Comparison of ENCODE assay signal across 1 cellular context in the genomic region with DNA sequence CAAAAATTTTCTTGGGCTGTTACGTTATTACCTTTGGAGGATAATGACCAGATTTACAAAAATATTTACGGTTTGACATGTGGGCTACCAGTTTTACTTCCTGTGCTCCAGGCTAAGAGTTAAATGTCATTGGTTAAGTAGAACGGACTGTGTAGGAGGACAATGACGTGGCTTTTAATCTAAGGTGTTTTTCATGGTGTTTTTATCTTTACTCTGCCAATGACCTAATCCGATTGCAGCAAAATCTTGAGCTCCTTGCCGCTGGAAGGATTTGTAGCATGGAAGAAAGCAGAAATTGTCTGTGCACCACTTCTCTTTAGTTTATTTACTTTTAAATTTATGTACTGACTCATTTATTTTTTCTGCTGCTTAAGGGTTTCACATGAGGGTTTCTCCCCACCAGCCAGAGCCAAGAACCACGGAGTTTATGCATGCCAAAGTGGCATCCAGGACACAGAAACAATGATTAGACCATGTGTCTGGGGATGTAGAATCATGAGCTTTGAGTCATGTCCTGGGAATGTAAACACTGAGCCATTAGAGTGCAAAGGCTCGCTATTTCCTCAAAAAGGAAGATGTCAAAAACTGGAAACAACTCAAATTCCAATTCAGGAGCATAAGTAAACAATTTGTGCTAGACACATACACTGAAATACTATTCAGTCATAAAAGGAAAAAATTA.
TF ChIP-seq lines count a peak whose summit lies in the region.

No MANE protein-coding gene starts in this region.

TF ChIP-seq in HepG2, 621 proteins besides CTCF, POLR2A, EP300 and RAD21 (continued from another document and continues in another):
- TF ChIP-seq YY1 (IDR thresholded peaks at IDR 0.05; ENCODE audit: insufficient read depth, insufficient replicate concordance, low read depth, low read length) (no peak), HNF4G (IDR thresholded peaks at IDR 0.05; ENCODE audit: borderline replicate concordance, low read depth, low read length) (peak; percentile 81), HNF4G (CRISPR knock-in tag; IDR thresholded peaks at IDR 0.05; ENCODE audit: borderline replicate concordance, low read depth) (peak; percentile 54; the same call in 1 of the 2 replicates), ZNF142 (CRISPR knock-in tag; IDR thresholded peaks at IDR 0.05) (peak; percentile 56; the same call in 1 of the 2 replicates), ZNF709 (CRISPR knock-in tag; IDR thresholded peaks at IDR 0.05) (no peak), ZNF30 (CRISPR knock-in tag; IDR thresholded peaks at IDR 0.05) (no peak), ZFP37 (CRISPR knock-in tag; IDR thresholded peaks at IDR 0.05; ENCODE audit: borderline replicate concordance) (peak; percentile 88; the same call in 1 of the 2 replicates), FOXA1 (IDR thresholded peaks at IDR 0.05) (peak; percentile 75), FOXA1 (CRISPR knock-in tag; IDR thresholded peaks at IDR 0.05) (peak; percentile 95), ZNF292 (CRISPR knock-in tag; IDR thresholded peaks at IDR 0.05; ENCODE audit: borderline replicate concordance, low read depth) (no peak), MED8 (CRISPR knock-in tag; IDR thresholded peaks at IDR 0.05; ENCODE audit: insufficient replicate concordance) (no peak), SRY (CRISPR knock-in tag; IDR thresholded peaks at IDR 0.05) (no peak), ZBTB26 (CRISPR knock-in tag; IDR thresholded peaks at IDR 0.05; ENCODE audit: borderline replicate concordance) (peak; percentile 76; the same call in 1 of the 2 replicates), KDM6A (CRISPR knock-in tag; IDR thresholded peaks at IDR 0.05; ENCODE audit: low read depth) (peak; percentile 85), MBNL3 (CRISPR knock-in tag; conservative IDR thresholded peaks at IDR 0.05) (no peak), TOE1 (CRISPR knock-in tag; IDR thresholded peaks at IDR 0.05) (no peak), ZBTB34 (CRISPR knock-in tag; IDR thresholded peaks at IDR 0.05) (no peak), ZNF7 (CRISPR knock-in tag; IDR thresholded peaks at IDR 0.05) (no peak), TARDBP (CRISPR knock-in tag; IDR thresholded peaks at IDR 0.05) (peak; percentile 70; the same call in 1 of the 2 replicates), ZNF335 (CRISPR knock-in tag; IDR thresholded peaks at IDR 0.05) (no peak), CENPX (CRISPR knock-in tag; IDR thresholded peaks at IDR 0.05) (no peak), NCOA2 (CRISPR knock-in tag; IDR thresholded peaks at IDR 0.05) (peak; percentile 91), ZFAT (CRISPR knock-in tag; conservative IDR thresholded peaks at IDR 0.05) (0 out of 2 replicates have a peak, but pooled peaks have one; percentile 53), NR0B2 (CRISPR knock-in tag; IDR thresholded peaks at IDR 0.05) (no peak), FOXP1 (IDR thresholded peaks at IDR 0.05) (0 out of 2 replicates have a peak, but pooled peaks have one; percentile 31), FOXP1 (CRISPR knock-in tag; IDR thresholded peaks at IDR 0.05) (peak; percentile 93), ZMYM2 (CRISPR knock-in tag; IDR thresholded peaks at IDR 0.05) (no peak), CENPBD1 (CRISPR knock-in tag; IDR thresholded peaks at IDR 0.05; ENCODE audit: borderline replicate concordance, low read depth) (no peak), ATF7-NPFF (CRISPR knock-in tag; IDR thresholded peaks at IDR 0.05; ENCODE audit: low read depth) (no peak), POLR2AphosphoS2 (IDR thresholded peaks at IDR 0.05; ENCODE audit: low read depth, low read length) (no peak), HMG20B (CRISPR knock-in tag; conservative IDR thresholded peaks at IDR 0.05) (no peak; the same call in 1 of the 2 replicates), CC2D1A (CRISPR knock-in tag; IDR thresholded peaks at IDR 0.05) (no peak), NRL (CRISPR knock-in tag; IDR thresholded peaks at IDR 0.05; ENCODE audit: borderline replicate concordance) (no peak), ZNF136 (CRISPR knock-in tag; IDR thresholded peaks at IDR 0.05; ENCODE audit: low read depth) (no peak), TMF1 (CRISPR knock-in tag; IDR thresholded peaks at IDR 0.05; ENCODE audit: low read depth) (no peak), RFXAP (CRISPR knock-in tag; IDR thresholded peaks at IDR 0.05; ENCODE audit: borderline replicate concordance) (peak; percentile 65; the same call in 1 of the 2 replicates), SP5 (CRISPR knock-in tag; IDR thresholded peaks at IDR 0.05; ENCODE audit: borderline replicate concordance, low read depth) (peak; percentile 28; the same call in 1 of the 2 replicates), ZSCAN29 (CRISPR knock-in tag; conservative IDR thresholded peaks at IDR 0.05) (no peak)
- TF ChIP-seq, protein P1, sequence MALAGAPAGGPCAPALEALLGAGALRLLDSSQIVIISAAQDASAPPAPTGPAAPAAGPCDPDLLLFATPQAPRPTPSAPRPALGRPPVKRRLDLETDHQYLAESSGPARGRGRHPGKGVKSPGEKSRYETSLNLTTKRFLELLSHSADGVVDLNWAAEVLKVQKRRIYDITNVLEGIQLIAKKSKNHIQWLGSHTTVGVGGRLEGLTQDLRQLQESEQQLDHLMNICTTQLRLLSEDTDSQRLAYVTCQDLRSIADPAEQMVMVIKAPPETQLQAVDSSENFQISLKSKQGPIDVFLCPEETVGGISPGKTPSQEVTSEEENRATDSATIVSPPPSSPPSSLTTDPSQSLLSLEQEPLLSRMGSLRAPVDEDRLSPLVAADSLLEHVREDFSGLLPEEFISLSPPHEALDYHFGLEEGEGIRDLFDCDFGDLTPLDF (CRISPR knock-in tag; IDR thresholded peaks at IDR 0.05) = peak; percentile 28; the same call in 1 of the 2 replicates
- TF ChIP-seq, protein P2, sequence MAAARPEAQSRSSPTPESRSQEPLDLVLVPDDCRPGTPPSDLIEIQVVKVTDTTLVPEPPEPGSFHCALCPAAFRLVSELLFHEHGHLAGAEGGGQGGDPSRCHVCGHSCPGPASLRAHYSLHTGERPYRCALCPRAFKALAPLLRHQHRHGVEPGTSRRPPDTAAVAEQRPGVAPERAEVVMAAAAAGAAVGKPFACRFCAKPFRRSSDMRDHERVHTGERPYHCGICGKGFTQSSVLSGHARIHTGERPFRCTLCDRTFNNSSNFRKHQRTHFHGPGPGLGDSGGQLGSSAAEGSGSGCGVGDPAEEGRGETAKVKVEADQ (CRISPR knock-in tag; IDR thresholded peaks at IDR 0.05; ENCODE audit: borderline replicate concordance) = no peak
- TF ChIP-seq, protein P3, sequence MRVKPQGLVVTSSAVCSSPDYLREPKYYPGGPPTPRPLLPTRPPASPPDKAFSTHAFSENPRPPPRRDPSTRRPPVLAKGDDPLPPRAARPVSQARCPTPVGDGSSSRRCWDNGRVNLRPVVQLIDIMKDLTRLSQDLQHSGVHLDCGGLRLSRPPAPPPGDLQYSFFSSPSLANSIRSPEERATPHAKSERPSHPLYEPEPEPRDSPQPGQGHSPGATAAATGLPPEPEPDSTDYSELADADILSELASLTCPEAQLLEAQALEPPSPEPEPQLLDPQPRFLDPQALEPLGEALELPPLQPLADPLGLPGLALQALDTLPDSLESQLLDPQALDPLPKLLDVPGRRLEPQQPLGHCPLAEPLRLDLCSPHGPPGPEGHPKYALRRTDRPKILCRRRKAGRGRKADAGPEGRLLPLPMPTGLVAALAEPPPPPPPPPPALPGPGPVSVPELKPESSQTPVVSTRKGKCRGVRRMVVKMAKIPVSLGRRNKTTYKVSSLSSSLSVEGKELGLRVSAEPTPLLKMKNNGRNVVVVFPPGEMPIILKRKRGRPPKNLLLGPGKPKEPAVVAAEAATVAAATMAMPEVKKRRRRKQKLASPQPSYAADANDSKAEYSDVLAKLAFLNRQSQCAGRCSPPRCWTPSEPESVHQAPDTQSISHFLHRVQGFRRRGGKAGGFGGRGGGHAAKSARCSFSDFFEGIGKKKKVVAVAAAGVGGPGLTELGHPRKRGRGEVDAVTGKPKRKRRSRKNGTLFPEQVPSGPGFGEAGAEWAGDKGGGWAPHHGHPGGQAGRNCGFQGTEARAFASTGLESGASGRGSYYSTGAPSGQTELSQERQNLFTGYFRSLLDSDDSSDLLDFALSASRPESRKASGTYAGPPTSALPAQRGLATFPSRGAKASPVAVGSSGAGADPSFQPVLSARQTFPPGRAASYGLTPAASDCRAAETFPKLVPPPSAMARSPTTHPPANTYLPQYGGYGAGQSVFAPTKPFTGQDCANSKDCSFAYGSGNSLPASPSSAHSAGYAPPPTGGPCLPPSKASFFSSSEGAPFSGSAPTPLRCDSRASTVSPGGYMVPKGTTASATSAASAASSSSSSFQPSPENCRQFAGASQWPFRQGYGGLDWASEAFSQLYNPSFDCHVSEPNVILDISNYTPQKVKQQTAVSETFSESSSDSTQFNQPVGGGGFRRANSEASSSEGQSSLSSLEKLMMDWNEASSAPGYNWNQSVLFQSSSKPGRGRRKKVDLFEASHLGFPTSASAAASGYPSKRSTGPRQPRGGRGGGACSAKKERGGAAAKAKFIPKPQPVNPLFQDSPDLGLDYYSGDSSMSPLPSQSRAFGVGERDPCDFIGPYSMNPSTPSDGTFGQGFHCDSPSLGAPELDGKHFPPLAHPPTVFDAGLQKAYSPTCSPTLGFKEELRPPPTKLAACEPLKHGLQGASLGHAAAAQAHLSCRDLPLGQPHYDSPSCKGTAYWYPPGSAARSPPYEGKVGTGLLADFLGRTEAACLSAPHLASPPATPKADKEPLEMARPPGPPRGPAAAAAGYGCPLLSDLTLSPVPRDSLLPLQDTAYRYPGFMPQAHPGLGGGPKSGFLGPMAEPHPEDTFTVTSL (CRISPR knock-in tag; IDR thresholded peaks at IDR 0.05; ENCODE audit: borderline replicate concordance) = peak; percentile 97; the same call in 1 of the 2 replicates
- TF ChIP-seq, protein P4, sequence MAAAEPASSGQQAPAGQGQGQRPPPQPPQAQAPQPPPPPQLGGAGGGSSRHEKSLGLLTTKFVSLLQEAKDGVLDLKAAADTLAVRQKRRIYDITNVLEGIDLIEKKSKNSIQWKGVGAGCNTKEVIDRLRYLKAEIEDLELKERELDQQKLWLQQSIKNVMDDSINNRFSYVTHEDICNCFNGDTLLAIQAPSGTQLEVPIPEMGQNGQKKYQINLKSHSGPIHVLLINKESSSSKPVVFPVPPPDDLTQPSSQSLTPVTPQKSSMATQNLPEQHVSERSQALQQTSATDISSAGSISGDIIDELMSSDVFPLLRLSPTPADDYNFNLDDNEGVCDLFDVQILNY (CRISPR knock-in tag; conservative IDR thresholded peaks at IDR 0.05) = no peak
